In the genomic region with DNA sequence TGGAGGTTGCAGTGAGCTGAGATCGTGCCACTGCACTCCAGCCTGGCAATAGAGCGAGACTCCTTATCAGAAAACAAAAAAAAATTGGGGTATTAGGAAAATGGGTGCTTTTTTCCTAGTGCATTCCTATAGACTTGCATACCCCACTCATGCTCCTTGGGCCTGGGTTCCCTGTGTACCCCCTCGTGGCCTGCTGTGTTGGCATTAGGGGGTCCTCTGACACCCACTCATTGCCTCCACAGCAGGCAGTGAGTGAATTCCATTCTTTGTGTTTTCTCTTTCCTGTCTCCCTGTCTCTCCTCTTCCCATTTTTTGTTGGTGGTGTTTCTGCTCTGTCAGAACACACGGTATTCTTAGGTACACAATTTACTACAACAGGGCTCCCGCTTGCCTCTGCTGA, we compare ENCODE assay signal across 9 cellular contexts. TPM values are rescaled to one million over a fixed set of nuclear protein-coding genes. Genes with fewer than 3 reads are reported as not detected.
DNase-seq lines count a peak whose midpoint lies in the region; ATAC-seq and TF ChIP-seq lines count a peak whose summit lies in the region.
"Had no signal": no experiment of that assay in that cellular context is flagged by ENCODE, and none has a peak within 500 bp of the region (broad histone marks: within the 10 kb centered on the region; RNA-seq: fewer than 3 reads in every experiment).

No MANE protein-coding gene starts in this region.

- DNase-seq in activated naive CD4-positive, alpha-beta T cell treated with anti-CD3 and anti-CD28 coated beads, Interleukin-2, amount 50 U/mL, for 16 hours: no peak
- no peak for DNase-seq in activated T-helper 2 cell treated with anti-CD3 and anti-CD28 coated beads, Interferon-gamma antibody, Interleukin-2, Interleukin-4, amounts not matched to agents 10 μg/mL and 5 μg/mL and 100 μg/mL, durations not matched to agents 14 hours and 24 hours and 36 hours (ENCODE audit: low spot score)
- no peak for DNase-seq in glutamatergic neuron
- DNase-seq in stimulated activated effector memory CD8-positive, alpha-beta T cell treated with anti-CD3 and anti-CD28 coated beads, Interleukin-12 subunit alpha, Interleukin-12 subunit beta, amount 100 ng/mL, for 72 hours (ENCODE audit: low spot score in 2 of 2): no peak
- no peak for DNase-seq in RPMI8226
- no peak for DNase-seq in NCI-H1048 (lab: John Stamatoyannopoulos, UW)
- DNase-seq: NK-92 treated with Interleukin-12 subunit alpha and Interleukin-12 subunit beta, amount 100 ng/mL, for 24 hours had no signal

- peak overlapping the region; percentile 94 for H3K27ac Mint-ChIP-seq in activated naive CD4-positive, alpha-beta T cell treated with anti-CD3 and anti-CD28 coated beads, Interleukin-2, amount 50 U/mL, for 24 hours
- peak overlapping the region; percentile 51 for H3K27ac Mint-ChIP-seq in activated T-helper 2 cell treated with anti-CD3 and anti-CD28 coated beads, Interferon-gamma antibody, Interleukin-2, Interleukin-4, amounts not matched to agents 10 μg/mL and 5 μg/mL and 100 μg/mL, durations not matched to agents 14 hours and 24 hours and 36 hours
- peak overlapping the region; percentile 54 for H3K27ac Mint-ChIP-seq in glutamatergic neuron (ENCODE audit: unreplicated experiment)
- peak overlapping the region; percentile 89 for H3K27ac Mint-ChIP-seq in stimulated activated effector memory CD8-positive, alpha-beta T cell treated with anti-CD3 and anti-CD28 coated beads, Interleukin-12 subunit alpha, Interleukin-12 subunit beta, amount 100 ng/mL, for 72 hours

- no peak for ATAC-seq in stimulated activated effector memory CD8-positive, alpha-beta T cell treated with anti-CD3 and anti-CD28 coated beads, Interleukin-12 subunit alpha, Interleukin-12 subunit beta, amount 100 ng/mL, for 72 hours
- no peak for ATAC-seq in GM18868 (IDR thresholded peaks at IDR 0.05; ENCODE audit: unreplicated experiment)

- H3K36me3 Mint-ChIP-seq in activated naive CD4-positive, alpha-beta T cell treated with anti-CD3 and anti-CD28 coated beads, Interleukin-2, amount 50 U/mL, for 24 hours: peaks cover 5% of the 10 kb centered on the region
- H3K36me3 Mint-ChIP-seq in activated T-helper 2 cell treated with anti-CD3 and anti-CD28 coated beads, Interferon-gamma antibody, Interleukin-2, Interleukin-4, amounts not matched to agents 10 μg/mL and 5 μg/mL and 100 μg/mL, durations not matched to agents 14 hours and 24 hours and 36 hours (ENCODE audit: low read depth): peaks cover 41% of the 10 kb centered on the region
- H3K36me3 Mint-ChIP-seq in glutamatergic neuron (ENCODE audit: unreplicated experiment): peaks cover 5% of the 10 kb centered on the region
- H3K36me3 Mint-ChIP-seq in stimulated activated effector memory CD8-positive, alpha-beta T cell treated with anti-CD3 and anti-CD28 coated beads, Interleukin-12 subunit alpha, Interleukin-12 subunit beta, amount 100 ng/mL, for 72 hours: peaks cover 63% of the 10 kb centered on the region

- H3K4me3 Mint-ChIP-seq in activated naive CD4-positive, alpha-beta T cell treated with anti-CD3 and anti-CD28 coated beads, Interleukin-2, amount 50 U/mL, for 24 hours: peak overlapping the region; percentile 78
- no peak overlapping the region for H3K4me3 Mint-ChIP-seq in activated T-helper 2 cell treated with anti-CD3 and anti-CD28 coated beads, Interferon-gamma antibody, Interleukin-2, Interleukin-4, amounts not matched to agents 10 μg/mL and 5 μg/mL and 100 μg/mL, durations not matched to agents 14 hours and 24 hours and 36 hours (ENCODE audit: low read depth)
- no peak overlapping the region for H3K4me3 Mint-ChIP-seq in glutamatergic neuron (ENCODE audit: unreplicated experiment)
- H3K4me3 Mint-ChIP-seq in stimulated activated effector memory CD8-positive, alpha-beta T cell treated with anti-CD3 and anti-CD28 coated beads, Interleukin-12 subunit alpha, Interleukin-12 subunit beta, amount 100 ng/mL, for 72 hours: no peak overlapping the region

- H3K27me3 Mint-ChIP-seq in activated naive CD4-positive, alpha-beta T cell treated with anti-CD3 and anti-CD28 coated beads, Interleukin-2, amount 50 U/mL, for 24 hours: no peaks in the 10 kb centered on the region
- H3K27me3 Mint-ChIP-seq in activated T-helper 2 cell treated with anti-CD3 and anti-CD28 coated beads, Interferon-gamma antibody, Interleukin-2, Interleukin-4, amounts not matched to agents 10 μg/mL and 5 μg/mL and 100 μg/mL, durations not matched to agents 14 hours and 24 hours and 36 hours (ENCODE audit: low read depth): no peaks in the 10 kb centered on the region
- H3K27me3 Mint-ChIP-seq in glutamatergic neuron (ENCODE audit: unreplicated experiment): no peaks in the 10 kb centered on the region

- no peaks in the 10 kb centered on the region for H3K9me3 Mint-ChIP-seq in activated naive CD4-positive, alpha-beta T cell treated with anti-CD3 and anti-CD28 coated beads, Interleukin-2, amount 50 U/mL, for 24 hours
- H3K9me3 Mint-ChIP-seq in activated T-helper 2 cell treated with anti-CD3 and anti-CD28 coated beads, Interferon-gamma antibody, Interleukin-2, Interleukin-4, amounts not matched to agents 10 μg/mL and 5 μg/mL and 100 μg/mL, durations not matched to agents 14 hours and 24 hours and 36 hours: no peaks in the 10 kb centered on the region
- peaks cover 15% of the 10 kb centered on the region for H3K9me3 Mint-ChIP-seq in glutamatergic neuron (ENCODE audit: unreplicated experiment)
- H3K9me3 Mint-ChIP-seq in stimulated activated effector memory CD8-positive, alpha-beta T cell treated with anti-CD3 and anti-CD28 coated beads, Interleukin-12 subunit alpha, Interleukin-12 subunit beta, amount 100 ng/mL, for 72 hours: no peaks in the 10 kb centered on the region

- H3K4me1 Mint-ChIP-seq in activated naive CD4-positive, alpha-beta T cell treated with anti-CD3 and anti-CD28 coated beads, Interleukin-2, amount 50 U/mL, for 24 hours: peaks cover 18% of the 10 kb centered on the region
- H3K4me1 Mint-ChIP-seq in activated T-helper 2 cell treated with anti-CD3 and anti-CD28 coated beads, Interferon-gamma antibody, Interleukin-2, Interleukin-4, amounts not matched to agents 10 μg/mL and 5 μg/mL and 100 μg/mL, durations not matched to agents 14 hours and 24 hours and 36 hours (ENCODE audit: low read depth): peaks cover 21% of the 10 kb centered on the region
- peaks cover 25% of the 10 kb centered on the region for H3K4me1 Mint-ChIP-seq in glutamatergic neuron (ENCODE audit: low read depth, unreplicated experiment)
- peaks cover 23% of the 10 kb centered on the region for H3K4me1 Mint-ChIP-seq in stimulated activated effector memory CD8-positive, alpha-beta T cell treated with anti-CD3 and anti-CD28 coated beads, Interleukin-12 subunit alpha, Interleukin-12 subunit beta, amount 100 ng/mL, for 72 hours

- no peak for TF ChIP-seq CTCF in glutamatergic neuron (IDR thresholded peaks at IDR 0.05; ENCODE audit: partially characterized antibody, unreplicated experiment)

- intact Hi-C loops in activated T-helper 2 cell treated with anti-CD3 and anti-CD28 coated beads, Interferon-gamma antibody, Interleukin-2, Interleukin-4, amounts not matched to agents 10 μg/mL and 5 μg/mL and 100 μg/mL, durations not matched to agents 14 hours and 24 hours and 36 hours (cut with micrococcal nuclease): loop anchor here (10.0 kb wide), 1 partner anchor 49 kb away; no protein-coding TSS in a partner anchor

RNA-seq across cellular contexts. Expression of gene TNIP2, which starts 42.8 kb away (rescaled TPM):
- 69.2 and 72.1 TPM in 2 replicates for total RNA-seq in activated T-helper 2 cell treated with anti-CD3 and anti-CD28 coated beads, Interferon-gamma antibody, Interleukin-2, Interleukin-4, amounts not matched to agents 10 μg/mL and 5 μg/mL and 100 μg/mL, durations not matched to agents 14 hours and 24 hours and 36 hours
- 25.4 TPM for total RNA-seq in glutamatergic neuron (ENCODE audit: unreplicated experiment)
